In genomic region chr9:90226839-90227338, GRCh38 we compare ENCODE assay signal across 8 cellular contexts.
DNase-seq lines count a peak whose midpoint lies in the region; TF ChIP-seq lines count a peak whose summit lies in the region.
"Not testable (repeated sequence)": the region's sequence is repeated elsewhere in the genome, so short reads cannot be mapped to it uniquely, and the experiment has no call there.

No MANE protein-coding gene starts in this region.

- not testable (repeated sequence) for H3K9me3 Mint-ChIP-seq in osteocyte (ENCODE audit: unreplicated experiment)

- H3K36me3 ChIP-seq in cardiac muscle cell = not testable (repeated sequence)

- H3K4me3 ChIP-seq in cardiac muscle cell = not testable (repeated sequence)

- not testable (repeated sequence) for H3K4me3 Mint-ChIP-seq in osteocyte (ENCODE audit: unreplicated experiment)

- in situ Hi-C loops in Caki2 (cut with HindIII; ENCODE audit: low pct_unique_long_range_greater_than_20kb, low sequenced_read_pairs) = not testable (repeated sequence)

- not testable (repeated sequence) for H3K36me3 Mint-ChIP-seq in osteocyte (ENCODE audit: unreplicated experiment)

- H3K27ac ChIP-seq in cardiac muscle cell = not testable (repeated sequence)

- TF ChIP-seq CTCF in cardiac muscle cell (IDR thresholded peaks at IDR 0.05; ENCODE audit: low read depth, low read length) = peak; percentile 48
- TF ChIP-seq CTCF in osteocyte (IDR thresholded peaks at IDR 0.05) = peak; percentile 86

- H3K9me3 ChIP-seq in cardiac muscle cell (ENCODE audit: low read depth) = not testable (repeated sequence)

- H3K4me1 ChIP-seq in cardiac muscle cell (ENCODE audit: low read depth) = not testable (repeated sequence)

- H3K4me1 Mint-ChIP-seq in osteocyte (ENCODE audit: unreplicated experiment) = not testable (repeated sequence)

- DNase-seq in Caki2 (ENCODE audit: low read depth) (peak; percentile 43), Kasumi-1 (lab: John Stamatoyannopoulos, UW) (peak; percentile 27 to 50), NCI-H82 (lab: John Stamatoyannopoulos, UW) (peak; percentile 70), anterior cingulate cortex (lab: John Stamatoyannopoulos, UW) (peak in 44 of 58 donors; percentile 1 to 75 (median 21)), cardiac muscle cell (ENCODE audit: low read depth in 1 of 2, low spot score in 1 of 2) (peak; percentile 45 to 51)
- DNase-seq in activated CD4-positive, alpha-beta T cell treated with anti-CD3 and anti-CD28 coated beads for 24 hours (ENCODE audit: low read depth in 2 of 2) = peak; percentile 38 to 41
- not testable (repeated sequence) for DNase-seq in osteocyte (ENCODE audit: extremely low spot score, unreplicated experiment)
- peak; percentile 24 to 38 for DNase-seq in stimulated activated CD8-positive, alpha-beta memory T cell treated with anti-CD3 and anti-CD28 coated beads, Interleukin-7, amount 100 ng/mL, for 4 hours (ENCODE audit: low read depth in 2 of 2)

- not testable (repeated sequence) for H3K27me3 ChIP-seq in cardiac muscle cell

- not testable (repeated sequence) for H3K27ac Mint-ChIP-seq in osteocyte (ENCODE audit: unreplicated experiment)

- not testable (repeated sequence) for H3K27me3 Mint-ChIP-seq in osteocyte (ENCODE audit: unreplicated experiment)
